ENCODE assay signal across 16 cellular contexts in genomic region chr7:99740573-99741437, GRCh38. TPM values are rescaled to one million over a fixed set of nuclear protein-coding genes. Genes with fewer than 3 reads are reported as not detected.
DNase-seq lines count a peak whose midpoint lies in the region; ATAC-seq, FAIRE-seq and TF ChIP-seq lines count a peak whose summit lies in the region.
"Had no signal": no experiment of that assay in that cellular context is flagged by ENCODE, and none has a peak within 500 bp of the region (broad histone marks: within the 10 kb centered on the region; RNA-seq: fewer than 3 reads in every experiment).

No MANE protein-coding gene starts in this region.

- no peak for TF ChIP-seq POLR2A in lower leg skin (IDR thresholded peaks at IDR 0.05)

- WGBS in GM23248 (ENCODE audit: low coverage in 1 of 2, low lambda C conversion rate in 2 of 2, missing lambda C conversion rate in 2 of 2), 2 experiments, result 51 to 55% methylated on average over 5 of the region's 5 CpGs
- 60 to 70% methylated on average over 5 of the region's 5 CpGs for WGBS in lung, 2 donors
- WGBS in lower leg skin, 2 donors, result 76 to 79% methylated on average over 5 of the region's 5 CpGs

- DNase-seq in AG20443 (ENCODE audit: low spot score), result peak; percentile 45
- peak; percentile 90 for DNase-seq in GM23248
- DNase-seq in bronchial epithelial cell (ENCODE audit: low read depth), result peak; percentile 68
- no peak for DNase-seq in lung (ENCODE audit: low spot score)
- DNase-seq in UCSD-AML1 (lab: John Stamatoyannopoulos, UW; ENCODE audit: unreplicated experiment), result no peak
- no peak for DNase-seq in lower leg skin (ENCODE audit: low spot score in 2 of 2)
- DNase-seq in occipital lobe (lab: John Stamatoyannopoulos, UW), result no peak
- DNase-seq: body of pancreas; CD8-positive, alpha-beta memory T cell; KBM-7; NCI-H2029 had no signal

- H4K20me1 ChIP-seq in GM23248 (ENCODE audit: insufficient read depth), result no peaks in the 10 kb centered on the region

- H3K36me3 ChIP-seq in GM23248 (ENCODE audit: low read depth) (no peaks in the 10 kb centered on the region), bronchial epithelial cell (ENCODE audit: control insufficient read depth, insufficient read depth, low read length) (no peaks in the 10 kb centered on the region), lung (ENCODE audit: control insufficient read depth in 2 of 2, insufficient read depth in 2 of 2, low read length in 2 of 2) (peaks cover 0 to 1% of the 10 kb centered on the region in 2 donors)

- TF ChIP-seq CTCF in bronchial epithelial cell (IDR thresholded peaks at IDR 0.05; ENCODE audit: insufficient read depth, low read length, severe bottlenecking), result no peak
- TF ChIP-seq CTCF in lung (IDR thresholded peaks at IDR 0.05; ENCODE audit: control extremely low read depth, extremely low read depth), result no peak
- TF ChIP-seq CTCF in lower leg skin (IDR thresholded peaks at IDR 0.05), result no peak

- H3K9me2 ChIP-seq in GM23248 (ENCODE audit: insufficient read depth), result no peaks in the 10 kb centered on the region

- H2AFZ ChIP-seq in GM23248, result no peak overlapping the region

- peaks cover 18% of the 10 kb centered on the region for H3K27me3 ChIP-seq in GM23248 (replicated peaks; ENCODE audit: insufficient read depth)
- H3K27me3 ChIP-seq in bronchial epithelial cell (ENCODE audit: control insufficient read depth, insufficient read depth, low read length), result no peaks in the 10 kb centered on the region
- H3K27me3 ChIP-seq in lung (ENCODE audit: control insufficient read depth, insufficient read depth), result no peaks in the 10 kb centered on the region
- H3K27me3 ChIP-seq: body of pancreas had no signal

- peaks cover 20% of the 10 kb centered on the region for H3F3A ChIP-seq in GM23248 (ENCODE audit: insufficient read depth)

- no peaks in the 10 kb centered on the region for H3K79me2 ChIP-seq in GM23248 (ENCODE audit: insufficient read depth)

- FAIRE-seq in bronchial epithelial cell (lab: Jason Lieb, UNC), result peak; percentile 88
- FAIRE-seq: endometrium had no signal

- H3K9ac ChIP-seq in GM23248, result no peak overlapping the region

- H3K4me3 ChIP-seq in GM23248, result no peak overlapping the region
- H3K4me3 ChIP-seq in bronchial epithelial cell (ENCODE audit: low read depth, low read length), result no peak overlapping the region
- no peak overlapping the region for H3K4me3 ChIP-seq in lung
- H3K4me3 ChIP-seq in lower leg skin (ENCODE audit: low read depth, poor library complexity, severe bottlenecking), result no peak overlapping the region
- H3K4me3 ChIP-seq: body of pancreas had no signal

- no peaks in the 10 kb centered on the region for H3K9me3 ChIP-seq in GM23248 (ENCODE audit: low read depth)
- H3K9me3 ChIP-seq in lung (ENCODE audit: control insufficient read depth in 2 of 2, insufficient read depth in 1 of 2, low read length in 1 of 2), result peaks cover 0 to 2% of the 10 kb centered on the region in 2 donors
- H3K9me3 ChIP-seq: body of pancreas had no signal

- ATAC-seq in lung (ENCODE audit: insufficient read depth, low FRiP score) (peak; percentile 67), HG02642 (IDR thresholded peaks at IDR 0.05; ENCODE audit: poor library complexity, unreplicated experiment) (no peak)
- ATAC-seq: body of pancreas had no signal

- H3K4me1 ChIP-seq in GM23248 (ENCODE audit: insufficient read depth), result peaks cover 17% of the 10 kb centered on the region
- H3K4me1 ChIP-seq in lung (ENCODE audit: control insufficient read depth in 2 of 2, insufficient read depth in 2 of 2, low read length in 2 of 2), result no peaks in the 10 kb centered on the region

- in situ Hi-C loops in GM23248 (cut with MboI), result no loop called here

- peak overlapping the region; percentile 46 for H3K27ac ChIP-seq in GM23248
- peak overlapping the region in 1 of 2 donors; percentile 6 for H3K27ac ChIP-seq in lung (ENCODE audit: low read depth in 1 of 2, low read length in 1 of 2)
- H3K27ac ChIP-seq: body of pancreas, VCaP had no signal

- H3K4me2 ChIP-seq in GM23248 (ENCODE audit: unreplicated experiment), result peak overlapping the region; percentile 7

- intact Hi-C loops in lower leg skin (cut with DNase I; ENCODE audit: low total_unique reads), result no loop called here

RNA-seq across cellular contexts. Expression of gene CYP3A7, which starts 5.8 kb away (rescaled TPM):
- total RNA-seq in GM23248 (2014; rRNA removed; shearing (Covaris generic)), result not detected in 2 replicates
- polyA plus RNA-seq in GM23248 (2016; fragmentation: Nextera tagmentation; extraction: Ambion mirVana) (not detected in 2 replicates), lung (under 1 TPM; 0.19 to 0.24 TPM)
- total RNA-seq in bronchial epithelial cell (not detected in 2 replicates), lung (under 1 TPM; 0.64 to 0.71 TPM), lower leg skin (under 1 TPM in 2 of 4 donors, not detected in 2; 0.30 to 0.65 TPM), occipital lobe (not detected)
- total RNA-seq: CD8-positive, alpha-beta memory T cell; mononuclear cell; subcutaneous adipose tissue had no signal
- polyA plus RNA-seq: CD8-positive, alpha-beta memory T cell had no signal

RNA-seq across cellular contexts. Expression of gene CYP3A4, which starts 43.2 kb away (rescaled TPM):
- not detected in 2 replicates for total RNA-seq in GM23248 (2014; rRNA removed; shearing (Covaris generic))
- polyA plus RNA-seq in GM23248 (2016; fragmentation: Nextera tagmentation; extraction: Ambion mirVana) (not detected in 2 replicates), lung (not detected)
- total RNA-seq in bronchial epithelial cell (0.26 TPM in 1 of 2 replicates, not detected in the other), lung (under 1 TPM in 1 of 2 donors, not detected in 1; 0.37 TPM), lower leg skin (1 to 10 TPM; 2.7 to 5.2 (median 4.3) TPM), occipital lobe (not detected)
- total RNA-seq: CD8-positive, alpha-beta memory T cell; mononuclear cell had no signal
- polyA plus RNA-seq: CD8-positive, alpha-beta memory T cell had no signal

Comparison
In these comparisons a context has a peak if more than half of its experiments do, and no peak if none do; other contexts are left out.
1. DNase-seq: peak in AG20443 (single experiment), GM23248 (single experiment) and bronchial epithelial cell (single experiment); none in lung (single experiment), UCSD-AML1 (single experiment), lower leg skin (0 of 2) and occipital lobe (single experiment).